ENCODE assay signal across 19 cellular contexts in the genomic region with DNA sequence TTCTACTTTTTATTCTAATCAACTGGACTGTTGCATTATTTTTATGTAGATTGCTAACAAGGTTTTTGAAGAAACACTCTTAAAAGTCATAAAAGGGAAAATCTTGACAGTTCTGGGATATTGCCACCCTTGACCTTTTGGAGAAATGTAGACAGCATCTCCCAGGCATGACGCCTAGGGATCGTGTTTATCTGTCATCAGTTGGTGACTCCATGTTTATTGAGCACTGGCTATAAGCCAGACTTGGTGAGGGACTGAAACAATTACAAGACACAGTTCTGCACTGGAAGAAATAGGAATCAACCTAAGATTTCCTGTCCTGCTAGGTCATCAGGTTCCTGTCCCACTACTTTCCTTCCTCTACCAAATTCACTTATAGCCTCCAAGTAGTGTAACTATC. TPM values are rescaled to one million over a fixed set of nuclear protein-coding genes. Genes with fewer than 3 reads are reported as not detected.
DNase-seq lines count a peak whose midpoint lies in the region; ATAC-seq, FAIRE-seq and TF ChIP-seq lines count a peak whose summit lies in the region.
"Had no signal": no experiment of that assay in that cellular context is flagged by ENCODE, and none has a peak within 500 bp of the region (broad histone marks: within the 10 kb centered on the region; RNA-seq: fewer than 3 reads in every experiment).

No MANE protein-coding gene starts in this region.

- intact Hi-C loops in right cardiac atrium (cut with DNase I), result no loop called here
- intact Hi-C loops in testis (cut with DNase I; ENCODE audit: low total_unique reads), result no loop called here

- FAIRE-seq in G401.6 (lab: Jason Lieb, UNC), result peak; percentile 11
- FAIRE-seq in GM19239 (lab: Jason Lieb, UNC), result no peak
- FAIRE-seq: GM12892 had no signal

- H3K4me3 ChIP-seq in MG63 (no peak overlapping the region), right cardiac atrium (ENCODE audit: low read length) (no peak overlapping the region), testis (no peak overlapping the region)
- H3K4me3 ChIP-seq: cardiac muscle cell, skin epidermis had no signal

- DNase-seq in MG63 (peak; percentile 13), endothelial cell (ENCODE audit: low spot score) (no peak), nephron progenitor cell (no peak), GM19239 (ENCODE audit: insufficient read length, low spot score) (no peak), right cardiac atrium (no peak), testis (no peak)
- DNase-seq: hypothalamus; mammary epithelial cell; naive thymus-derived CD4-positive, alpha-beta T cell; NCI-H524 treated with DMSO at 0.1 percent for 48 hours; posterior cingulate gyrus; SIG-M5; stimulated activated CD4-positive, alpha-beta T cell treated with anti-CD3 and anti-CD28 coated beads, Interleukin-4, amount 100 ng/mL, for 1 hour had no signal

- no peaks in the 10 kb centered on the region for H3K36me3 ChIP-seq in MG63
- no peaks in the 10 kb centered on the region for H3K36me3 ChIP-seq in testis (ENCODE audit: low read depth, missing control alignments)
- H3K36me3 ChIP-seq: cardiac muscle cell had no signal

- H3K27ac Mint-ChIP-seq in endothelial cell (ENCODE audit: unreplicated experiment) (peak overlapping the region; percentile 4), nephron progenitor cell (peak overlapping the region; percentile 85)
- H3K27ac Mint-ChIP-seq: naive thymus-derived CD4-positive, alpha-beta T cell had no signal

- peaks cover 3% of the 10 kb centered on the region for H3K27me3 Mint-ChIP-seq in endothelial cell (ENCODE audit: unreplicated experiment)
- no peaks in the 10 kb centered on the region for H3K27me3 Mint-ChIP-seq in nephron progenitor cell (ENCODE audit: low read depth, poor library complexity)

- TF ChIP-seq CTCF in endothelial cell (IDR thresholded peaks at IDR 0.05; ENCODE audit: unreplicated experiment), result no peak
- no peak for TF ChIP-seq CTCF in nephron progenitor cell (IDR thresholded peaks at IDR 0.05)
- no peak for TF ChIP-seq CTCF in testis (IDR thresholded peaks at IDR 0.05)

- H3K4me1 ChIP-seq in right cardiac atrium (ENCODE audit: control insufficient read depth, insufficient read depth, low read length) (no peaks in the 10 kb centered on the region), testis (no peaks in the 10 kb centered on the region)

- no peak overlapping the region for H3K27ac ChIP-seq in right cardiac atrium (ENCODE audit: low read length)
- H3K27ac ChIP-seq in testis, result no peak overlapping the region
- H3K27ac ChIP-seq: cardiac muscle cell, HL-60, skin epidermis had no signal

- no peaks in the 10 kb centered on the region for H3K9me3 ChIP-seq in MG63
- no peaks in the 10 kb centered on the region for H3K9me3 ChIP-seq in right cardiac atrium (ENCODE audit: control insufficient read depth, low read length)
- H3K9me3 ChIP-seq in testis, result no peaks in the 10 kb centered on the region

- peaks cover 25% of the 10 kb centered on the region for H3K4me1 Mint-ChIP-seq in endothelial cell (ENCODE audit: unreplicated experiment)
- peaks cover 42% of the 10 kb centered on the region for H3K4me1 Mint-ChIP-seq in nephron progenitor cell
- H3K4me1 Mint-ChIP-seq: naive thymus-derived CD4-positive, alpha-beta T cell had no signal

- H3K36me3 Mint-ChIP-seq in endothelial cell (ENCODE audit: low read depth, unreplicated experiment), result peaks cover 4% of the 10 kb centered on the region
- H3K36me3 Mint-ChIP-seq in nephron progenitor cell (ENCODE audit: low read depth), result peaks cover 83% of the 10 kb centered on the region
- H3K36me3 Mint-ChIP-seq: naive thymus-derived CD4-positive, alpha-beta T cell had no signal

- ATAC-seq in right cardiac atrium, result no peak
- no peak for ATAC-seq in GM18517 (IDR thresholded peaks at IDR 0.05; ENCODE audit: unreplicated experiment)
- ATAC-seq: naive thymus-derived CD4-positive, alpha-beta T cell had no signal

- WGBS in right cardiac atrium, result 68% methylated on average over 2 of the region's 2 CpGs
- WGBS in testis, 2 donors, result 87 to 89% methylated on average over 2 of the region's 2 CpGs

- H3K27me3 ChIP-seq in MG63 (no peaks in the 10 kb centered on the region), right cardiac atrium (ENCODE audit: control insufficient read depth, insufficient read depth) (no peaks in the 10 kb centered on the region), testis (no peaks in the 10 kb centered on the region)
- H3K27me3 ChIP-seq: cardiac muscle cell had no signal

- H3K9me3 Mint-ChIP-seq in endothelial cell (ENCODE audit: unreplicated experiment), result no peaks in the 10 kb centered on the region
- no peaks in the 10 kb centered on the region for H3K9me3 Mint-ChIP-seq in nephron progenitor cell
- H3K9me3 Mint-ChIP-seq: naive thymus-derived CD4-positive, alpha-beta T cell had no signal

- no peak overlapping the region for H3K4me3 Mint-ChIP-seq in endothelial cell (ENCODE audit: unreplicated experiment)
- H3K4me3 Mint-ChIP-seq in nephron progenitor cell, result no peak overlapping the region
- H3K4me3 Mint-ChIP-seq: naive thymus-derived CD4-positive, alpha-beta T cell had no signal

- TF ChIP-seq POLR2A in testis (IDR thresholded peaks at IDR 0.05), result no peak

RNA-seq across cellular contexts. Expression of a gene that starts 34.5 kb away (rescaled TPM):
- 0.79 and 1.1 TPM in 2 replicates for total RNA-seq in MG63 (2014; rRNA removed; shearing (Covaris generic); ENCODE audit: low replicate concordance)
- total RNA-seq in endothelial cell (ENCODE audit: unreplicated experiment) (89.6 TPM), right cardiac atrium (not detected), testis (1 to 10 TPM; 3.1 to 4.0 TPM)
- polyA plus RNA-seq in right cardiac atrium (0.07 TPM), testis (ENCODE audit: insufficient read depth, low read depth, low replicate concordance) (5.7 TPM)
- polyA plus RNA-seq: naive thymus-derived CD4-positive, alpha-beta T cell had no signal

Comparison
In these comparisons a context has a peak if more than half of its experiments do, and no peak if none do; other contexts are left out.
1. RNA of a gene that starts 34.5 kb away (total RNA-seq): 89.6 TPM in endothelial cell (single experiment); 3.1 to 4.0 TPM in testis, 0.79 to 1.1 TPM in MG63 and not detected in right cardiac atrium; every median in the first group is over 10 times any median in the second.